ENCODE assay signal across 8 cellular contexts in genomic region chr16:1772908-1773702, GRCh38. TPM values are rescaled to one million over a fixed set of nuclear protein-coding genes. Genes with fewer than 3 reads are reported as not detected.
DNase-seq lines count a peak whose midpoint lies in the region; ATAC-seq and TF ChIP-seq lines count a peak whose summit lies in the region.

MRPS34 (minus strand) TSS chr16:1773134; CDS start chr16:1773119, 15 bp downstream.

- H3K4me1 ChIP-seq in RWPE2 (ENCODE audit: insufficient read depth, poor library complexity, severe bottlenecking) (peaks cover 4% of the 10 kb centered on the region), stomach (peaks cover 35 to 62% (median 59%) of the 10 kb centered on the region in 4 donors)

- peaks cover 8% of the 10 kb centered on the region for H3K4me1 Mint-ChIP-seq in neural crest cell

- TF ChIP-seq POLR2A in stomach (IDR thresholded peaks at IDR 0.05): no peak

- H3K27ac Mint-ChIP-seq in neural crest cell (ENCODE audit: unreplicated experiment): peak within 1 kb of the TSS; percentile 98

- peak within 1 kb of the TSS; percentile 99 for H3K4me3 Mint-ChIP-seq in neural crest cell

- H3K9me3 Mint-ChIP-seq in neural crest cell: no peaks in the 10 kb centered on the region

- TF ChIP-seq CTCF in RWPE2 (IDR thresholded peaks at IDR 0.05; ENCODE audit: poor library complexity, severe bottlenecking) (peak; percentile 89), fibroblast of villous mesenchyme (IDR thresholded peaks at IDR 0.05; ENCODE audit: insufficient read depth, low read depth, low read length) (peak; percentile 76), neural crest cell (conservative IDR thresholded peaks at IDR 0.05) (peak; percentile 92), stomach (IDR thresholded peaks at IDR 0.05) (peak in 6 of 7 experiments; percentile 10 to 79 (median 66))

- no peaks in the 10 kb centered on the region for H3K9me3 ChIP-seq in RWPE2 (ENCODE audit: severe bottlenecking)
- H3K9me3 ChIP-seq in stomach: no peaks in the 10 kb centered on the region

- peak within 1 kb of the TSS; percentile 83 for H3K4me3 ChIP-seq in RWPE2 (ENCODE audit: severe bottlenecking)
- peak within 1 kb of the TSS; percentile 81 for H3K4me3 ChIP-seq in fibroblast of villous mesenchyme (ENCODE audit: low read depth, low read length)
- H3K4me3 ChIP-seq in stomach: peak within 1 kb of the TSS; percentile 75 to 98 (median 94)

- ATAC-seq in GM21423 (IDR thresholded peaks at IDR 0.05; ENCODE audit: unreplicated experiment): peak; percentile 40
- peak; percentile 40 for ATAC-seq in RWPE2 (ENCODE audit: low read depth)

- intact Hi-C loops in stomach (cut with DNase I; ENCODE audit: low total_unique reads): no loop called here

- DNase-seq in COLO829 (ENCODE audit: low spot score): peak; percentile 85
- peak; percentile 81 for DNase-seq in LHCN-M2 (ENCODE audit: low read depth)
- no peak for DNase-seq in RWPE2 (ENCODE audit: low spot score)
- DNase-seq in activated effector memory CD4-positive, alpha-beta T cell treated with anti-CD3 and anti-CD28 coated beads, Interleukin-2, amount 50 U/mL, for 16 hours: peak; percentile 92
- DNase-seq in fibroblast of villous mesenchyme (ENCODE audit: low read depth): peak; percentile 88
- DNase-seq in neural crest cell (ENCODE audit: low read depth, low spot score): peak; percentile 84
- DNase-seq in stomach: peak; percentile 88

- TF ChIP-seq EP300 in stomach (IDR thresholded peaks at IDR 0.05): no peak

- peaks cover 6% of the 10 kb centered on the region for H3K36me3 Mint-ChIP-seq in neural crest cell (ENCODE audit: low read depth)

- H3K27me3 ChIP-seq in RWPE2 (ENCODE audit: insufficient read depth, poor library complexity, severe bottlenecking) (no peaks in the 10 kb centered on the region), stomach (no peaks in the 10 kb centered on the region)

- 0 to 2% (median 0%) methylated on average over 26 to 108 of the region's 108 CpGs for WGBS in stomach, 5 donors

- H3K27ac ChIP-seq in RWPE2 (ENCODE audit: poor library complexity, severe bottlenecking): peak within 1 kb of the TSS; percentile 66
- peak within 1 kb of the TSS; percentile 92 to 97 (median 95) for H3K27ac ChIP-seq in stomach

- H3K36me3 ChIP-seq in RWPE2 (ENCODE audit: low read depth) (peaks cover 30% of the 10 kb centered on the region), stomach (peaks cover 31 to 53% (median 50%) of the 10 kb centered on the region in 4 donors)

- peaks cover 6% of the 10 kb centered on the region for H3K27me3 Mint-ChIP-seq in neural crest cell (ENCODE audit: low read depth)

RNA-seq across cellular contexts. Expression of gene MRPS34, which starts in this region (rescaled TPM):
- 132 and 155 TPM in 2 replicates for total RNA-seq in LHCN-M2 (2014; rRNA removed)
- 136 TPM for polyA plus RNA-seq in LHCN-M2 (2012)
- total RNA-seq in fibroblast of villous mesenchyme: 52.7 and 67.0 TPM in 2 replicates
- total RNA-seq in neural crest cell: 135 and 141 TPM in 2 replicates
- 100 to 1,000 TPM in 1 of 5 donors, 10 to 100 TPM in 4; 21.1 to 204 (median 64.7) TPM for total RNA-seq in stomach
- polyA plus RNA-seq in stomach: 100 to 1,000 TPM; 120 to 155 (median 126) TPM
